ENCODE assay signal across 13 cellular contexts in the genomic region with DNA sequence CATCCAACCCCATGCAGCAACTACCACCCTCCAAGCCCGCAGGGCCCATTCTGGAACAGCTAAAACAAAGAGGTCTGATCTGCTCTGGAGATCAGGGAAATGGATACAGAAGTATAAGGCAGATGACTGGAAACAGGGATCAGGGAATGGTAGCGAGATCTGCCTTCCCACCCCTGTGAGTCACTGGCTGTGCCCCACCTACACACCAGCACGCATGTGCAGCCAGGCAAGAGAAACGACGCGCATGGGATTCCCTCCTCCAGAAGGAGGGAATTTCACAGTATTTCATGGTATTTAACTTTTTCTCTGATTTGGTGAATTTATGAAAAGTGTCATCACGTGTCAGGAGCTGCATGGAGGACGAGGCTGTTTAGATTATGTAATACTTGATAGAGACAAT.
DNase-seq lines count a peak whose midpoint lies in the region; ATAC-seq and TF ChIP-seq lines count a peak whose summit lies in the region.
"Had no signal": no experiment of that assay in that cellular context is flagged by ENCODE, and none has a peak within 500 bp of the region (broad histone marks: within the 10 kb centered on the region; RNA-seq: fewer than 3 reads in every experiment).

No MANE protein-coding gene starts in this region.

- H3K27ac Mint-ChIP-seq in activated CD4-positive, alpha-beta T cell treated with anti-CD3 and anti-CD28 coated beads for 36 hours = no peak overlapping the region
- H3K27ac Mint-ChIP-seq: B cell had no signal

- no peaks in the 10 kb centered on the region for H3K27me3 Mint-ChIP-seq in activated CD4-positive, alpha-beta T cell treated with anti-CD3 and anti-CD28 coated beads for 36 hours
- H3K27me3 Mint-ChIP-seq: B cell had no signal

- H3K36me3 ChIP-seq in SJCRH30 = no peaks in the 10 kb centered on the region
- H3K36me3 ChIP-seq in left ventricle myocardium inferior = no peaks in the 10 kb centered on the region
- H3K36me3 ChIP-seq in rectal smooth muscle tissue (ENCODE audit: control insufficient read depth, insufficient read depth, low read length) = no peaks in the 10 kb centered on the region

- intact Hi-C loops in left ventricle myocardium inferior (cut with micrococcal nuclease) = no loop called here
- intact Hi-C loops in activated CD4-positive, alpha-beta T cell treated with anti-CD3 and anti-CD28 coated beads for 36 hours (cut with DNase I, micrococcal nuclease) = no loop called here

- CTCF ChIA-PET in HEK293T (lab: Yijun Ruan, JAX) = no interaction called here
- CTCF ChIA-PET in activated CD4-positive, alpha-beta T cell treated with anti-CD3 and anti-CD28 coated beads for 36 hours (lab: Charles Lee) = no interaction called here

- H3K9ac ChIP-seq in rectal smooth muscle tissue (ENCODE audit: low read length) = no peak overlapping the region

- H3K4me1 Mint-ChIP-seq in activated CD4-positive, alpha-beta T cell treated with anti-CD3 and anti-CD28 coated beads for 36 hours = no peaks in the 10 kb centered on the region

- H3K4me1 ChIP-seq in SJCRH30 (peaks cover 16% of the 10 kb centered on the region), left ventricle myocardium inferior (peaks cover 14% of the 10 kb centered on the region), rectal smooth muscle tissue (ENCODE audit: control insufficient read depth, insufficient read depth, low read length) (peaks cover 14% of the 10 kb centered on the region)

- no peak for ATAC-seq in GM18502 (IDR thresholded peaks at IDR 0.05; ENCODE audit: poor library complexity, unreplicated experiment)
- no peak for ATAC-seq in activated CD4-positive, alpha-beta T cell treated with anti-CD3 and anti-CD28 coated beads for 36 hours
- ATAC-seq: activated T-cell treated with anti-CD3 and anti-CD28 coated beads, Interleukin-2, amount 50 U/mL, for 72 hours had no signal

- H3K9me3 ChIP-seq in SJCRH30 (replicated peaks) = no peaks in the 10 kb centered on the region
- H3K9me3 ChIP-seq in left ventricle myocardium inferior (replicated peaks) = no peaks in the 10 kb centered on the region

- H3K9me3 Mint-ChIP-seq in activated CD4-positive, alpha-beta T cell treated with anti-CD3 and anti-CD28 coated beads for 36 hours (ENCODE audit: low read depth) = no peaks in the 10 kb centered on the region
- H3K9me3 Mint-ChIP-seq: activated T-cell treated with anti-CD3 and anti-CD28 coated beads, Interleukin-2, amount 50 U/mL, for 72 hours had no signal

- H3K27ac ChIP-seq in SJCRH30 = peak overlapping the region; percentile 17; the same call in 1 of the 2 replicates
- peak overlapping the region; percentile 34 for H3K27ac ChIP-seq in left ventricle myocardium inferior (replicated peaks)
- H3K27ac ChIP-seq in rectal smooth muscle tissue (ENCODE audit: low read depth, low read length) = peak overlapping the region; percentile 80

- no peaks in the 10 kb centered on the region for H3K36me3 Mint-ChIP-seq in activated CD4-positive, alpha-beta T cell treated with anti-CD3 and anti-CD28 coated beads for 36 hours (ENCODE audit: low read depth)

- TF ChIP-seq CTCF in left ventricle myocardium inferior (IDR thresholded peaks at IDR 0.05; ENCODE audit: borderline replicate concordance) = no peak

- H3K4me3 Mint-ChIP-seq in activated CD4-positive, alpha-beta T cell treated with anti-CD3 and anti-CD28 coated beads for 36 hours = no peak overlapping the region
- H3K4me3 Mint-ChIP-seq: activated T-cell treated with anti-CD3 and anti-CD28 coated beads, Interleukin-2, amount 50 U/mL, for 72 hours; B cell had no signal

- DNase-seq in AG20443 (ENCODE audit: low spot score) (peak; percentile 93), SJCRH30 (peak; percentile 57 to 66), left ventricle myocardium inferior (no peak), HEK293T (ENCODE audit: extremely low spot score) (no peak), NCI-H526 treated with DMSO at 0.1 percent for 48 hours (lab: John Stamatoyannopoulos, UW) (no peak)
- no peak for DNase-seq in activated CD4-positive, alpha-beta T cell treated with anti-CD3 and anti-CD28 coated beads for 36 hours
- DNase-seq: activated T-cell treated with anti-CD3 and anti-CD28 coated beads, Interleukin-2, amount 50 U/mL, for 72 hours; cerebellar nuclear complex; NCI-H1694; stimulated activated CD4-positive, alpha-beta T cell treated with anti-CD3 and anti-CD28 coated beads, Interleukin-1b, Interleukin-23, amount 100 ng/mL, for 48 hours had no signal

- H3K27me3 ChIP-seq in SJCRH30 (no peaks in the 10 kb centered on the region), left ventricle myocardium inferior (ENCODE audit: low read depth) (no peaks in the 10 kb centered on the region), rectal smooth muscle tissue (ENCODE audit: control insufficient read depth, insufficient read depth, low read length) (no peaks in the 10 kb centered on the region)

- POLR2A ChIA-PET in HEK293T (lab: Yijun Ruan, JAX) = no interaction called here
- POLR2A ChIA-PET in activated CD4-positive, alpha-beta T cell treated with anti-CD3 and anti-CD28 coated beads for 36 hours (lab: Charles Lee) = no interaction called here

- H3K4me3 ChIP-seq in SJCRH30 (no peak overlapping the region), left ventricle myocardium inferior (no peak overlapping the region), rectal smooth muscle tissue (ENCODE audit: low read length) (no peak overlapping the region)

TF ChIP-seq in HEK293T, 16 proteins besides CTCF, POLR2A, EP300 and RAD21:
- no peak for TF ChIP-seq LEF1 (IDR thresholded peaks at IDR 0.05; ENCODE audit: borderline replicate concordance)
- no peak for TF ChIP-seq NFRKB (IDR thresholded peaks at IDR 0.05)
- TF ChIP-seq SUZ12 (IDR thresholded peaks at IDR 0.05) = no peak
- TF ChIP-seq FOXA1 (IDR thresholded peaks at IDR 0.05) = no peak
- no peak for TF ChIP-seq TARDBP (IDR thresholded peaks at IDR 0.05)
- TF ChIP-seq FOXK2 (IDR thresholded peaks at IDR 0.05) = no peak
- TF ChIP-seq SP1 (IDR thresholded peaks at IDR 0.05) = no peak
- no peak for TF ChIP-seq ELF4 (IDR thresholded peaks at IDR 0.05)
- no peak for TF ChIP-seq ZNF384 (IDR thresholded peaks at IDR 0.05)
- no peak for TF ChIP-seq BHLHE40 (IDR thresholded peaks at IDR 0.05; ENCODE audit: borderline replicate concordance)
- TF ChIP-seq CTBP1 (IDR thresholded peaks at IDR 0.05; ENCODE audit: borderline replicate concordance) = no peak
- no peak for TF ChIP-seq FOXM1 (IDR thresholded peaks at IDR 0.05; ENCODE audit: borderline replicate concordance)
- TF ChIP-seq L3MBTL2 (conservative IDR thresholded peaks at IDR 0.05) = no peak
- no peak for TF ChIP-seq HDGF (IDR thresholded peaks at IDR 0.05; ENCODE audit: borderline replicate concordance)
- no peak for TF ChIP-seq ARNT (IDR thresholded peaks at IDR 0.05)
- TF ChIP-seq, protein P1, sequence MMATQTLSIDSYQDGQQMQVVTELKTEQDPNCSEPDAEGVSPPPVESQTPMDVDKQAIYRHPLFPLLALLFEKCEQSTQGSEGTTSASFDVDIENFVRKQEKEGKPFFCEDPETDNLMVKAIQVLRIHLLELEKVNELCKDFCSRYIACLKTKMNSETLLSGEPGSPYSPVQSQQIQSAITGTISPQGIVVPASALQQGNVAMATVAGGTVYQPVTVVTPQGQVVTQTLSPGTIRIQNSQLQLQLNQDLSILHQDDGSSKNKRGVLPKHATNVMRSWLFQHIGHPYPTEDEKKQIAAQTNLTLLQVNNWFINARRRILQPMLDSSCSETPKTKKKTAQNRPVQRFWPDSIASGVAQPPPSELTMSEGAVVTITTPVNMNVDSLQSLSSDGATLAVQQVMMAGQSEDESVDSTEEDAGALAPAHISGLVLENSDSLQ (IDR thresholded peaks at IDR 0.05) = no peak

Comparison
In these comparisons a context has a peak if more than half of its experiments do, and no peak if none do; other contexts are left out.
1. DNase-seq: peak in AG20443 (single experiment) and SJCRH30 (2 of 2); none in left ventricle myocardium inferior (single experiment), HEK293T (single experiment), NCI-H526 treated with DMSO at 0.1 percent for 48 hours (single experiment) and activated CD4-positive, alpha-beta T cell treated with anti-CD3 and anti-CD28 coated beads for 36 hours (single experiment).
2. H3K27ac ChIP-seq: peak in every context shown above with its lines; median percentile 80 in rectal smooth muscle tissue; 34 in left ventricle myocardium inferior; 17 in SJCRH30.